22 cellular contexts compared by ENCODE assay signal in the genomic region with DNA sequence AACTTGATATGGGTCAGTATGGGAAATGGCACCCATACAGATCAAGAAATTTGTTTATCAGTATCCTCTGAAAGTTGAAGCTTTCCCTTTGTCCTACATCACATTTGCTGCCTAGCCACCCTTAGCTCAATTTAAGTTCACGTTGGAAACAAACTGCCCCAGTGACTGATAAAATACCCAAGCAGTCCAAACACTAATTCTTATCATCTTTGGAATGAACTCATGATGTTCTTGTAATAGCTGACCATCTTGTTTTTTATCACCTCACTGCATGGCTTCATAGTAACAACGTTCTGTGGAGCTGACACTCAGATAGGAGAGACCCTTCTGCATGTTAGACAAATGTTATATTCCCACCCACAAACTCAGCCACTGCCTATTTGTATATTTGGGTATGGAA.
A peak's percentile ranks its signal among the peaks of the same experiment; 100 is the strongest.
DNase-seq lines count a peak whose midpoint lies in the region; ATAC-seq, FAIRE-seq and TF ChIP-seq lines count a peak whose summit lies in the region.
"Had no signal": no experiment of that assay in that cellular context is flagged by ENCODE, and none has a peak within 500 bp of the region (broad histone marks: within the 10 kb centered on the region; RNA-seq: fewer than 3 reads in every experiment).

No MANE protein-coding gene starts in this region.

- POLR2A ChIA-PET in SK-N-SH (lab: Yijun Ruan, JAX) = no interaction called here

- H3K9me3 ChIP-seq in small intestine (ENCODE audit: control insufficient read depth, low read depth) = no peaks in the 10 kb centered on the region
- H3K9me3 ChIP-seq in SK-N-SH = no peaks in the 10 kb centered on the region
- no peaks in the 10 kb centered on the region for H3K9me3 ChIP-seq in breast epithelium

- H3K4me1 ChIP-seq in small intestine (ENCODE audit: control insufficient read depth in 2 of 2, insufficient read depth in 1 of 2, low read depth in 1 of 2, low read length in 1 of 2) = peaks cover 2 to 5% of the 10 kb centered on the region in 2 donors
- no peaks in the 10 kb centered on the region for H3K4me1 ChIP-seq in SK-N-SH (ENCODE audit: control insufficient read depth in 1 of 2, insufficient read depth in 2 of 2, low read depth in 1 of 2, low read length in 1 of 2)
- no peaks in the 10 kb centered on the region for H3K4me1 ChIP-seq in breast epithelium

- H3F3A ChIP-seq in SK-N-SH (replicated peaks; ENCODE audit: insufficient read depth) = peaks cover 4% of the 10 kb centered on the region

- H3K36me3 ChIP-seq in small intestine (ENCODE audit: control insufficient read depth in 2 of 2, insufficient read depth in 2 of 2, low read length in 2 of 2) = peaks cover 0 to 3% of the 10 kb centered on the region in 2 donors
- peaks cover 26 to 31% of the 10 kb centered on the region in 2 experiments for H3K36me3 ChIP-seq in SK-N-SH (replicated peaks in 1 of 2; ENCODE audit: control insufficient read depth in 1 of 2, insufficient read depth in 2 of 2, low read length in 1 of 2)
- H3K36me3 ChIP-seq in breast epithelium = no peaks in the 10 kb centered on the region

- H3K9ac ChIP-seq in SK-N-SH = no peak overlapping the region

- H3K4me2 ChIP-seq in SK-N-SH = no peak overlapping the region

- H3K27me3 ChIP-seq in small intestine (ENCODE audit: control insufficient read depth in 2 of 2, insufficient read depth in 2 of 2, low read length in 2 of 2) = no peaks in the 10 kb centered on the region
- H3K27me3 ChIP-seq in SK-N-SH (ENCODE audit: insufficient read depth) = no peaks in the 10 kb centered on the region
- H3K27me3 ChIP-seq in breast epithelium = no peaks in the 10 kb centered on the region

- TF ChIP-seq POLR2A in erythroblast (IDR thresholded peaks at IDR 0.05; ENCODE audit: low read length) (no peak), breast epithelium (IDR thresholded peaks at IDR 0.05) (no peak)

- ATAC-seq in left ventricle myocardium superior (peak; percentile 82), HG03045 (IDR thresholded peaks at IDR 0.05; ENCODE audit: unreplicated experiment) (no peak)
- ATAC-seq: CD8-positive, alpha-beta T cell had no signal

- TF ChIP-seq RAD21 in SK-N-SH (IDR thresholded peaks at IDR 0.05; ENCODE audit: low read length) = no peak

- intact Hi-C loops in left ventricle myocardium superior (cut with micrococcal nuclease) = loop anchor here (10.0 kb wide), 1 partner anchor 53 kb away; no protein-coding TSS in a partner anchor
- intact Hi-C loops in breast epithelium (cut with DNase I; ENCODE audit: low total_unique reads) = no loop called here

- CTCF ChIA-PET in SK-N-SH (lab: Yijun Ruan, JAX) = no interaction called here

- TF ChIP-seq EP300 in SK-N-SH (IDR thresholded peaks at IDR 0.05; ENCODE audit: borderline replicate concordance in 1 of 2, low read depth in 1 of 2, low read length in 1 of 2) = no peak

- no peaks in the 10 kb centered on the region for H3K79me2 ChIP-seq in SK-N-SH (ENCODE audit: insufficient read depth)

- no peaks in the 10 kb centered on the region for H4K20me1 ChIP-seq in SK-N-SH (ENCODE audit: insufficient read depth)

- TF ChIP-seq CTCF in SK-N-SH (IDR thresholded peaks at IDR 0.05) = no peak
- no peak for TF ChIP-seq CTCF in breast epithelium (IDR thresholded peaks at IDR 0.05)

- DNase-seq in OCI-M1 (lab: John Stamatoyannopoulos, UW) (peak; percentile 10), erythroblast (lab: John Stamatoyannopoulos, UW) (peak; percentile 39 to 82), left ventricle myocardium superior (no peak), small intestine (peak; percentile 10), SK-N-SH (no peak), GM03348 (ENCODE audit: low spot score) (no peak), breast epithelium (ENCODE audit: low spot score in 2 of 2) (no peak)
- DNase-seq: AML-193; C1 segment of cervical spinal cord; CD8-positive, alpha-beta T cell; GOT3; HCEC 1CT; KG1; NCI-H1092; NCI-H1436 treated with DMSO at 0.1 percent for 48 hours; NCI-H1930; NCI-H510A treated with DMSO at 0.1 percent for 48 hours; NCI-H774; NK-92 treated with Interleukin-12 subunit alpha and Interleukin-12 subunit beta, amount 100 ng/mL, for 24 hours; SHP77 had no signal

- no peak overlapping the region for H2AFZ ChIP-seq in SK-N-SH (ENCODE audit: low read depth)

- H3K4me3 ChIP-seq in small intestine (ENCODE audit: low read depth in 1 of 2, low read length in 2 of 2) (no peak overlapping the region), SK-N-SH (ENCODE audit: low read depth in 2 of 2, low read length in 1 of 2) (no peak overlapping the region), breast epithelium (no peak overlapping the region)

- WGBS in small intestine, 3 donors = 16 to 58% (median 50%) methylated on average over 2 of the region's 2 CpGs
- 92% methylated on average over 2 of the region's 2 CpGs for WGBS in SK-N-SH (ENCODE audit: low lambda C conversion rate)

- H3K27ac ChIP-seq in small intestine (ENCODE audit: low read depth in 1 of 2, low read length in 1 of 2) (no peak overlapping the region), SK-N-SH (ENCODE audit: low read depth in 2 of 2, low read length in 1 of 2) (no peak overlapping the region), breast epithelium (peak overlapping the region in 1 of 2 donors; percentile 10)

- no peaks in the 10 kb centered on the region for H3K9me2 ChIP-seq in SK-N-SH

- no peak for FAIRE-seq in small intestine (lab: Jason Lieb, UNC)
- FAIRE-seq: GM12892 had no signal

TF ChIP-seq in SK-N-SH, 30 proteins besides CTCF, POLR2A, EP300 and RAD21:
- TF ChIP-seq, protein P1, sequence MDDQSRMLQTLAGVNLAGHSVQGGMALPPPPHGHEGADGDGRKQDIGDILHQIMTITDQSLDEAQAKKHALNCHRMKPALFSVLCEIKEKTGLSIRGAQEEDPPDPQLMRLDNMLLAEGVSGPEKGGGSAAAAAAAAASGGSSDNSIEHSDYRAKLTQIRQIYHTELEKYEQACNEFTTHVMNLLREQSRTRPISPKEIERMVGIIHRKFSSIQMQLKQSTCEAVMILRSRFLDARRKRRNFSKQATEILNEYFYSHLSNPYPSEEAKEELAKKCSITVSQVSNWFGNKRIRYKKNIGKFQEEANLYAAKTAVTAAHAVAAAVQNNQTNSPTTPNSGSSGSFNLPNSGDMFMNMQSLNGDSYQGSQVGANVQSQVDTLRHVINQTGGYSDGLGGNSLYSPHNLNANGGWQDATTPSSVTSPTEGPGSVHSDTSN (IDR thresholded peaks at IDR 0.05) = no peak
- TF ChIP-seq RCOR1 (IDR thresholded peaks at IDR 0.05; ENCODE audit: low read length) (no peak), TEAD4 (IDR thresholded peaks at IDR 0.05; ENCODE audit: borderline replicate concordance, insufficient read depth) (no peak), YY1 (IDR thresholded peaks at IDR 0.05; ENCODE audit: low read depth) (no peak)
- TF ChIP-seq, protein P2, sequence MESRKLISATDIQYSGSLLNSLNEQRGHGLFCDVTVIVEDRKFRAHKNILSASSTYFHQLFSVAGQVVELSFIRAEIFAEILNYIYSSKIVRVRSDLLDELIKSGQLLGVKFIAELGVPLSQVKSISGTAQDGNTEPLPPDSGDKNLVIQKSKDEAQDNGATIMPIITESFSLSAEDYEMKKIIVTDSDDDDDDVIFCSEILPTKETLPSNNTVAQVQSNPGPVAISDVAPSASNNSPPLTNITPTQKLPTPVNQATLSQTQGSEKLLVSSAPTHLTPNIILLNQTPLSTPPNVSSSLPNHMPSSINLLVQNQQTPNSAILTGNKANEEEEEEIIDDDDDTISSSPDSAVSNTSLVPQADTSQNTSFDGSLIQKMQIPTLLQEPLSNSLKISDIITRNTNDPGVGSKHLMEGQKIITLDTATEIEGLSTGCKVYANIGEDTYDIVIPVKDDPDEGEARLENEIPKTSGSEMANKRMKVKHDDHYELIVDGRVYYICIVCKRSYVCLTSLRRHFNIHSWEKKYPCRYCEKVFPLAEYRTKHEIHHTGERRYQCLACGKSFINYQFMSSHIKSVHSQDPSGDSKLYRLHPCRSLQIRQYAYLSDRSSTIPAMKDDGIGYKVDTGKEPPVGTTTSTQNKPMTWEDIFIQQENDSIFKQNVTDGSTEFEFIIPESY (IDR thresholded peaks at IDR 0.05; ENCODE audit: borderline replicate concordance, low read depth) = no peak
TF ChIP-seq in SK-N-SH: peak in this region for 0.

Comparison
In these comparisons a context has a peak if more than half of its experiments do, and no peak if none do; other contexts are left out.
1. DNase-seq: peak in OCI-M1 (single experiment), erythroblast (2 of 2) and small intestine (single experiment); none in left ventricle myocardium superior (single experiment), SK-N-SH (single experiment), GM03348 (single experiment) and breast epithelium (0 of 2).